Comparison of ENCODE assay signal across 8 cellular contexts in genomic region chr10:92742331-92743228, GRCh38. TPM values are rescaled to one million over a fixed set of nuclear protein-coding genes. Genes with fewer than 3 reads are reported as not detected.
DNase-seq lines count a peak whose midpoint lies in the region; ATAC-seq and TF ChIP-seq lines count a peak whose summit lies in the region.

No MANE protein-coding gene starts in this region.

- peak overlapping the region; percentile 58 for H3K4me3 ChIP-seq in Karpas-422 (ENCODE audit: low read length)
- H3K4me3 ChIP-seq in left ventricle myocardium inferior: no peak overlapping the region

- H3K9me3 Mint-ChIP-seq in activated T-cell treated with anti-CD3 and anti-CD28 coated beads, Interleukin-2, amount 50 U/mL, for 24 hours: no peaks in the 10 kb centered on the region

- DNase-seq in Karpas-422: peak; percentile 91
- peak; percentile 38 for DNase-seq in midbrain (lab: John Stamatoyannopoulos, UW)
- DNase-seq in dermis blood vessel endothelial cell: no peak
- no peak for DNase-seq in UCSD-AML1 (lab: John Stamatoyannopoulos, UW; ENCODE audit: unreplicated experiment)
- no peak for DNase-seq in activated T-cell treated with anti-CD3 and anti-CD28 coated beads, Interleukin-2, amount 50 U/mL, for 24 hours
- DNase-seq in left ventricle myocardium inferior: no peak

- H3K9ac ChIP-seq in Karpas-422 (ENCODE audit: low read length): peak overlapping the region; percentile 73

- H3K4me1 ChIP-seq in Karpas-422 (ENCODE audit: low read length) (peaks cover 40% of the 10 kb centered on the region), left ventricle myocardium inferior (no peaks in the 10 kb centered on the region)

- H3K4me2 ChIP-seq in Karpas-422 (ENCODE audit: low read depth, low read length, poor library complexity, severe bottlenecking): peak overlapping the region; percentile 66

- H3K27ac ChIP-seq in Karpas-422 (ENCODE audit: low read length) (peak overlapping the region; percentile 98), left ventricle myocardium inferior (replicated peaks) (no peak overlapping the region)

- TF ChIP-seq CTCF in left ventricle myocardium inferior (IDR thresholded peaks at IDR 0.05; ENCODE audit: borderline replicate concordance): no peak

- peaks cover 5% of the 10 kb centered on the region for H3K4me1 Mint-ChIP-seq in activated T-cell treated with anti-CD3 and anti-CD28 coated beads, Interleukin-2, amount 50 U/mL, for 24 hours (ENCODE audit: low read depth)

- H3K36me3 ChIP-seq in Karpas-422 (ENCODE audit: insufficient read depth, low read length): no peaks in the 10 kb centered on the region
- no peaks in the 10 kb centered on the region for H3K36me3 ChIP-seq in left ventricle myocardium inferior

- no peaks in the 10 kb centered on the region for H3K9me2 ChIP-seq in Karpas-422 (replicated peaks; ENCODE audit: insufficient read depth, low read length)

- H2AFZ ChIP-seq in Karpas-422 (ENCODE audit: low read length): no peak overlapping the region

- no peaks in the 10 kb centered on the region for H4K20me1 ChIP-seq in Karpas-422 (ENCODE audit: insufficient read depth, low read depth, low read length)

- intact Hi-C loops in left ventricle myocardium inferior (cut with micrococcal nuclease): no loop called here

- H3K36me3 Mint-ChIP-seq in activated T-cell treated with anti-CD3 and anti-CD28 coated beads, Interleukin-2, amount 50 U/mL, for 24 hours (ENCODE audit: low read depth): no peaks in the 10 kb centered on the region

- no peak overlapping the region for H3K4me3 Mint-ChIP-seq in activated T-cell treated with anti-CD3 and anti-CD28 coated beads, Interleukin-2, amount 50 U/mL, for 24 hours

- no peaks in the 10 kb centered on the region for H3K27me3 ChIP-seq in Karpas-422 (ENCODE audit: low read length)
- H3K27me3 ChIP-seq in left ventricle myocardium inferior (ENCODE audit: low read depth): peaks cover 8% of the 10 kb centered on the region

- H3K9me3 ChIP-seq in Karpas-422 (ENCODE audit: low read length) (no peaks in the 10 kb centered on the region), left ventricle myocardium inferior (replicated peaks) (no peaks in the 10 kb centered on the region)

- no peak overlapping the region for H3K27ac Mint-ChIP-seq in activated T-cell treated with anti-CD3 and anti-CD28 coated beads, Interleukin-2, amount 50 U/mL, for 24 hours

- no peaks in the 10 kb centered on the region for H3K79me2 ChIP-seq in Karpas-422 (ENCODE audit: low read length)

- ATAC-seq in GM18870 (IDR thresholded peaks at IDR 0.05; ENCODE audit: unreplicated experiment): peak; percentile 97
- peak; percentile 96 for ATAC-seq in HG02623 (IDR thresholded peaks at IDR 0.05; ENCODE audit: unreplicated experiment)

- peaks cover 12% of the 10 kb centered on the region for H3K27me3 Mint-ChIP-seq in activated T-cell treated with anti-CD3 and anti-CD28 coated beads, Interleukin-2, amount 50 U/mL, for 24 hours

RNA-seq across cellular contexts. Expression of gene HHEX, which starts 52.8 kb away (rescaled TPM):
- total RNA-seq in Karpas-422 (2014; rRNA removed; shearing (Covaris generic); ENCODE audit: low replicate concordance): 71.7 and 84.2 TPM in 2 replicates
- total RNA-seq in dermis blood vessel endothelial cell (56.7 and 66.9 TPM in 2 replicates), left ventricle myocardium inferior (2.1 TPM)

Comparison
In these comparisons a context has a peak if more than half of its experiments do, and no peak if none do; other contexts are left out.
1. DNase-seq: peak in Karpas-422 (single experiment) and midbrain (single experiment); none in dermis blood vessel endothelial cell (single experiment), UCSD-AML1 (single experiment), activated T-cell treated with anti-CD3 and anti-CD28 coated beads, Interleukin-2, amount 50 U/mL, for 24 hours (single experiment) and left ventricle myocardium inferior (single experiment).
2. RNA of gene HHEX, which starts 52.8 kb away (total RNA-seq): 71.7 to 84.2 TPM in Karpas-422 and 56.7 to 66.9 TPM in dermis blood vessel endothelial cell; 2.1 TPM in left ventricle myocardium inferior (single experiment); every median in the first group is over 10 times any median in the second.